In the genomic region with DNA sequence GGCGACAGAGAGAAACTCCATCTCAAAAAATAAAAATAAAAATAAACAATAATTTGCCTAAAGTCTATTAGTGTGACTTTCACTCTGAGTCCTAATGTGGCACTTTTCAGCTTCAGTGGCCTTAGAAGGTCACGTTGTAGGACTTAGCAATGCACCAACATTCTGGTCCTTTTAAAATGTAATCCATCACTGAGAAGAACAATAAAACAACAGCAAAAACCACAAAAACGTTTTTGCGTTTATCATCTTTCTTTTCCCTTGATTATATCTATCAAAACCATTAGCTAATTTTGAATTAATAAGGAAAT, we compare ENCODE assay signal across 10 cellular contexts.
DNase-seq lines count a peak whose midpoint lies in the region; ATAC-seq and TF ChIP-seq lines count a peak whose summit lies in the region.
"Had no signal": no experiment of that assay in that cellular context is flagged by ENCODE, and none has a peak within 500 bp of the region (broad histone marks: within the 10 kb centered on the region; RNA-seq: fewer than 3 reads in every experiment).

No MANE protein-coding gene starts in this region.

- H3K9me3 ChIP-seq in ascending aorta = no peaks in the 10 kb centered on the region

- TF ChIP-seq CTCF in GM20000 (IDR thresholded peaks at IDR 0.05; ENCODE audit: extremely low read depth, missing control alignments) (no peak), ascending aorta (IDR thresholded peaks at IDR 0.05) (no peak)

- H3K9me3 Mint-ChIP-seq in IgD-negative memory B cell = peaks cover 0 to 3% (median 0%) of the 10 kb centered on the region in 3 donors

- H3K4me1 Mint-ChIP-seq in IgD-negative memory B cell = peaks cover 11 to 15% (median 13%) of the 10 kb centered on the region in 3 donors

- H3K27ac ChIP-seq in ascending aorta = no peak overlapping the region
- H3K27ac ChIP-seq: hepatocyte had no signal

- H3K4me3 Mint-ChIP-seq in IgD-negative memory B cell = peak overlapping the region in 1 of 4 donors; percentile 82
- H3K4me3 Mint-ChIP-seq: mesothelial cell of epicardium had no signal

- peak; percentile 54 for ATAC-seq in GM18498 (IDR thresholded peaks at IDR 0.05; ENCODE audit: unreplicated experiment)
- peak; percentile 37 for ATAC-seq in HG02970 (IDR thresholded peaks at IDR 0.05; ENCODE audit: low FRiP score, unreplicated experiment)

- H3K36me3 ChIP-seq in ascending aorta = no peaks in the 10 kb centered on the region

- intact Hi-C loops in ascending aorta (cut with DNase I) = no loop called here

- DNase-seq in GM20000 (ENCODE audit: low spot score) (peak; percentile 34), NCI-H774 (lab: John Stamatoyannopoulos, UW) (no peak), putamen (ENCODE audit: low spot score) (no peak), ascending aorta (ENCODE audit: low spot score in 2 of 2) (no peak)
- DNase-seq in activated CD4-positive, CD25-positive, alpha-beta regulatory T cell (lab: John Stamatoyannopoulos, UW) = no peak

- H3K4me3 ChIP-seq in ascending aorta = no peak overlapping the region
- H3K4me3 ChIP-seq: hepatocyte had no signal

- H3K27me3 Mint-ChIP-seq in IgD-negative memory B cell = no peaks in the 10 kb centered on the region

- peaks cover 0 to 5% of the 10 kb centered on the region in 2 donors for H3K4me1 ChIP-seq in ascending aorta

- H3K27ac Mint-ChIP-seq in IgD-negative memory B cell = peak overlapping the region in 2 of 3 donors; percentile 62 to 86

- H3K36me3 Mint-ChIP-seq in IgD-negative memory B cell = peaks cover 3% of the 10 kb centered on the region

- H3K27me3 ChIP-seq in ascending aorta = no peaks in the 10 kb centered on the region
- H3K27me3 ChIP-seq: hepatocyte had no signal
